16 cellular contexts compared by ENCODE assay signal in genomic region chr7:11082552-11083213, GRCh38.
A peak's percentile ranks its signal among the peaks of the same experiment; 100 is the strongest.
DNase-seq lines count a peak whose midpoint lies in the region; ATAC-seq and TF ChIP-seq lines count a peak whose summit lies in the region.
"Had no signal": no experiment of that assay in that cellular context is flagged by ENCODE, and none has a peak within 500 bp of the region (broad histone marks: within the 10 kb centered on the region; RNA-seq: fewer than 3 reads in every experiment).

No MANE protein-coding gene starts in this region.

- H3K27ac ChIP-seq in A673 (ENCODE audit: low read depth, low read length, poor library complexity, severe bottlenecking) (peak overlapping the region; percentile 14), H9 (ENCODE audit: insufficient read length, low read depth, low read length) (no peak overlapping the region), iPS-20b (ENCODE audit: low read length) (no peak overlapping the region)
- H3K27ac ChIP-seq: sigmoid colon, SJSA1, upper lobe of left lung had no signal

- H3K4me2 ChIP-seq in H9 (ENCODE audit: insufficient read depth, insufficient read length, low read length): no peak overlapping the region

- H3K4me3 ChIP-seq in A673 (ENCODE audit: low read depth, low read length, poor library complexity, severe bottlenecking) (no peak overlapping the region), iPS-20b (ENCODE audit: low read length) (no peak overlapping the region)
- H3K4me3 ChIP-seq: mucosa of descending colon, sigmoid colon, SJSA1, upper lobe of left lung had no signal

- H3K9ac ChIP-seq in H9 (ENCODE audit: extremely low read depth, insufficient read length, low read length) (no peak overlapping the region), iPS-20b (ENCODE audit: low read depth, low read length) (peak overlapping the region; percentile 39; the same call in 1 of the 2 replicates)

- H3K79me2 ChIP-seq in H9 (ENCODE audit: insufficient read depth, low read length): no peaks in the 10 kb centered on the region

- no peak for ATAC-seq in activated naive CD8-positive, alpha-beta T cell treated with anti-CD3 and anti-CD28 coated beads, Interleukin-2, amount 10 ng/mL, durations not matched to agents 7 days and 5 days (ENCODE audit: low read depth)
- no peak for ATAC-seq in GM18505 (IDR thresholded peaks at IDR 0.05; ENCODE audit: unreplicated experiment)
- ATAC-seq in HG03521 (IDR thresholded peaks at IDR 0.05; ENCODE audit: unreplicated experiment): no peak
- ATAC-seq: mucosa of descending colon had no signal

- WGBS in H9 (ENCODE audit: extremely low coverage, insufficient read length, low lambda C conversion rate): no CpG with 5 or more reads among the region's 2 CpGs

- no peak overlapping the region for H3T11ph ChIP-seq in H9 (ENCODE audit: low read length)

- H3K14ac ChIP-seq in H9 (ENCODE audit: insufficient read depth, low read length): no peak overlapping the region; the same call in 1 of the 2 replicates

- no peak overlapping the region for H2BK15ac ChIP-seq in H9 (ENCODE audit: low read depth, low read length)

- H3K36me3 Mint-ChIP-seq in H9 (ENCODE audit: insufficient read depth in 1 of 3, low read depth in 3 of 3): peaks cover 10 to 25% (median 24%) of the 10 kb centered on the region in 3 experiments; a peak in 6 of 7 replicates
- peaks cover 16% of the 10 kb centered on the region for H3K36me3 Mint-ChIP-seq in activated naive CD8-positive, alpha-beta T cell treated with anti-CD3 and anti-CD28 coated beads, Interleukin-2, amount 10 ng/mL, durations not matched to agents 7 days and 5 days

- H3K56ac ChIP-seq in H9 (ENCODE audit: insufficient read length, low read depth, low read length): no peak overlapping the region

- H3K23ac ChIP-seq in H9 (ENCODE audit: insufficient read length, low read depth, low read length): no peak overlapping the region

- no peak overlapping the region for H2AFZ ChIP-seq in H9 (ENCODE audit: low read length)

- peaks cover 11 to 12% of the 10 kb centered on the region in 2 experiments for H3K4me1 Mint-ChIP-seq in H9
- peaks cover 9% of the 10 kb centered on the region for H3K4me1 Mint-ChIP-seq in activated naive CD8-positive, alpha-beta T cell treated with anti-CD3 and anti-CD28 coated beads, Interleukin-2, amount 10 ng/mL, durations not matched to agents 7 days and 5 days
- H3K4me1 Mint-ChIP-seq: activated naive CD4-positive, alpha-beta T cell treated with anti-CD3 and anti-CD28 coated beads, Interleukin-2, amount 50 U/mL, for 24 hours had no signal

- no peak overlapping the region for H2AK5ac ChIP-seq in H9 (ENCODE audit: insufficient read length, low read length)

- H3K4me1 ChIP-seq in A673 (ENCODE audit: insufficient read depth, low read length, poor library complexity, severe bottlenecking) (no peaks in the 10 kb centered on the region), H9 (ENCODE audit: insufficient read depth, low read length) (no peaks in the 10 kb centered on the region; the same call in 1 of the 2 replicates), iPS-20b (ENCODE audit: insufficient read depth, low read length) (no peaks in the 10 kb centered on the region)
- H3K4me1 ChIP-seq: sigmoid colon, SJSA1, upper lobe of left lung had no signal

- peak overlapping the region; percentile 73 to 97 (median 90); a peak in 6 of 7 replicates for H3K27ac Mint-ChIP-seq in H9
- H3K27ac Mint-ChIP-seq in activated naive CD8-positive, alpha-beta T cell treated with anti-CD3 and anti-CD28 coated beads, Interleukin-2, amount 10 ng/mL, durations not matched to agents 7 days and 5 days: peak overlapping the region; percentile 11
- H3K27ac Mint-ChIP-seq: activated naive CD4-positive, alpha-beta T cell treated with anti-CD3 and anti-CD28 coated beads, Interleukin-2, amount 50 U/mL, for 24 hours had no signal

- H2BK12ac ChIP-seq in H9 (ENCODE audit: insufficient read length, low read depth, low read length): no peak overlapping the region

- POLR2A ChIA-PET in A673 (lab: Charles Lee; ENCODE audit: low non-redundant PET): interaction anchor here (0.6 kb wide), 1 partner anchor 124 kb away, joined by 3 read pairs; no protein-coding TSS in a partner anchor
- POLR2A ChIA-PET in activated naive CD8-positive, alpha-beta T cell treated with anti-CD3 and anti-CD28 coated beads, Interleukin-2, amount 10 ng/mL, durations not matched to agents 7 days and 5 days (lab: Charles Lee): no interaction called here

- TF ChIP-seq CTCF in A673 (conservative IDR thresholded peaks at IDR 0.05; ENCODE audit: low read depth, low read length) (no peak), H9 (conservative IDR thresholded peaks at IDR 0.05) (no peak)

- H3K27me3 Mint-ChIP-seq in H9 (ENCODE audit: low read depth): no peaks in the 10 kb centered on the region
- H3K27me3 Mint-ChIP-seq in activated naive CD8-positive, alpha-beta T cell treated with anti-CD3 and anti-CD28 coated beads, Interleukin-2, amount 10 ng/mL, durations not matched to agents 7 days and 5 days: no peaks in the 10 kb centered on the region
- H3K27me3 Mint-ChIP-seq: activated naive CD4-positive, alpha-beta T cell treated with anti-CD3 and anti-CD28 coated beads, Interleukin-2, amount 50 U/mL, for 24 hours had no signal

- no peak overlapping the region for H3K4ac ChIP-seq in H9 (ENCODE audit: low read depth, low read length)

- no peak overlapping the region for H4K5ac ChIP-seq in H9 (ENCODE audit: insufficient read length, low read depth, low read length)

- no peak overlapping the region for H3K4me3 Mint-ChIP-seq in H9
- no peak overlapping the region for H3K4me3 Mint-ChIP-seq in activated naive CD8-positive, alpha-beta T cell treated with anti-CD3 and anti-CD28 coated beads, Interleukin-2, amount 10 ng/mL, durations not matched to agents 7 days and 5 days
- H3K4me3 Mint-ChIP-seq: activated naive CD4-positive, alpha-beta T cell treated with anti-CD3 and anti-CD28 coated beads, Interleukin-2, amount 50 U/mL, for 24 hours had no signal

- peaks cover 4 to 13% of the 10 kb centered on the region in 2 experiments; a peak in 3 of 5 replicates for H3K9me3 Mint-ChIP-seq in H9
- H3K9me3 Mint-ChIP-seq in activated naive CD8-positive, alpha-beta T cell treated with anti-CD3 and anti-CD28 coated beads, Interleukin-2, amount 10 ng/mL, durations not matched to agents 7 days and 5 days: peaks cover 2% of the 10 kb centered on the region
- H3K9me3 Mint-ChIP-seq: activated naive CD4-positive, alpha-beta T cell treated with anti-CD3 and anti-CD28 coated beads, Interleukin-2, amount 50 U/mL, for 24 hours had no signal

- DNase-seq in A673 (ENCODE audit: low spot score) (no peak), H9 (peak; percentile 31), SW480 (ENCODE audit: low spot score) (no peak), NCI-H2107 (lab: John Stamatoyannopoulos, UW) (no peak)
- no peak for DNase-seq in activated naive CD8-positive, alpha-beta T cell treated with anti-CD3 and anti-CD28 coated beads, Interleukin-2, amount 10 ng/mL, durations not matched to agents 7 days and 5 days
- DNase-seq: activated CD4-positive, alpha-beta T cell treated with anti-CD3 and anti-CD28 coated beads for 48 hours; mucosa of descending colon; NCI-H1048; NCI-H510A treated with DMSO at 0.1 percent for 48 hours; sigmoid colon; upper lobe of left lung had no signal

- TF ChIP-seq POLR2A in GM18505 (IDR thresholded peaks at IDR 0.05; ENCODE audit: borderline replicate concordance, extremely low read depth, insufficient read depth, insufficient read length): no peak

- H3K27me3 ChIP-seq in A673 (replicated peaks; ENCODE audit: insufficient read depth, low read depth, low read length, poor library complexity): no peaks in the 10 kb centered on the region
- no peaks in the 10 kb centered on the region for H3K27me3 ChIP-seq in H9 (ENCODE audit: insufficient read depth, low read length)
- H3K27me3 ChIP-seq in iPS-20b (ENCODE audit: insufficient read depth, low read length): no peaks in the 10 kb centered on the region
- H3K27me3 ChIP-seq: sigmoid colon, SJSA1, upper lobe of left lung had no signal

- CTCF ChIA-PET in A673 (lab: Charles Lee): no interaction called here

- no peak overlapping the region for H2BK20ac ChIP-seq in H9 (ENCODE audit: low read depth, low read length, poor library complexity, severe bottlenecking)

- no peaks in the 10 kb centered on the region for H3K79me1 ChIP-seq in H9 (ENCODE audit: insufficient read depth, low read depth, low read length, poor library complexity, severe bottlenecking)

- intact Hi-C loops in A673 (cut with micrococcal nuclease; ENCODE audit: unreplicated experiment): no loop called here

- no peaks in the 10 kb centered on the region for H3K9me3 ChIP-seq in A673 (ENCODE audit: low read depth, low read length, poor library complexity, severe bottlenecking)
- no peaks in the 10 kb centered on the region for H3K9me3 ChIP-seq in H9 (ENCODE audit: control insufficient read depth, low read depth, low read length)
- H3K9me3 ChIP-seq in iPS-20b (ENCODE audit: insufficient read depth, low read depth, low read length): 0 out of 2 replicates have a peak, but pooled peaks cover 3% of the 10 kb centered on the region
- H3K9me3 ChIP-seq: mucosa of descending colon, sigmoid colon, SJSA1, upper lobe of left lung had no signal

- no peak overlapping the region for H4K91ac ChIP-seq in H9 (ENCODE audit: insufficient read length, low read depth, low read length)

- peak overlapping the region; percentile 86 for H2BK120ac ChIP-seq in H9 (ENCODE audit: low read depth, low read length, poor library complexity, severe bottlenecking)

- H4K8ac ChIP-seq in H9 (replicated peaks; ENCODE audit: insufficient read length, low read depth, low read length): no peak overlapping the region

- BruUV-seq in A673 (replicated peaks; lab: Mats Ljungman, UMichigan): no TSS peak

- no peaks in the 10 kb centered on the region for H4K20me1 ChIP-seq in H9 (ENCODE audit: control insufficient read depth, insufficient read depth, insufficient read length)

- no peaks in the 10 kb centered on the region for H3K23me2 ChIP-seq in H9 (ENCODE audit: insufficient read length, low read depth, low read length, poor library complexity, severe bottlenecking)

- H3K36me3 ChIP-seq in A673 (ENCODE audit: insufficient read depth, low read length, poor library complexity, severe bottlenecking) (no peaks in the 10 kb centered on the region), iPS-20b (ENCODE audit: insufficient read depth, low read depth, low read length) (no peaks in the 10 kb centered on the region)
- H3K36me3 ChIP-seq: sigmoid colon, SJSA1, upper lobe of left lung had no signal

- peak overlapping the region; percentile 85 for H2BK5ac ChIP-seq in H9 (ENCODE audit: insufficient read length, low read length)

- peak overlapping the region; percentile 81 for H3K18ac ChIP-seq in H9 (ENCODE audit: insufficient read length, low read depth, low read length)
